In the genomic region with DNA sequence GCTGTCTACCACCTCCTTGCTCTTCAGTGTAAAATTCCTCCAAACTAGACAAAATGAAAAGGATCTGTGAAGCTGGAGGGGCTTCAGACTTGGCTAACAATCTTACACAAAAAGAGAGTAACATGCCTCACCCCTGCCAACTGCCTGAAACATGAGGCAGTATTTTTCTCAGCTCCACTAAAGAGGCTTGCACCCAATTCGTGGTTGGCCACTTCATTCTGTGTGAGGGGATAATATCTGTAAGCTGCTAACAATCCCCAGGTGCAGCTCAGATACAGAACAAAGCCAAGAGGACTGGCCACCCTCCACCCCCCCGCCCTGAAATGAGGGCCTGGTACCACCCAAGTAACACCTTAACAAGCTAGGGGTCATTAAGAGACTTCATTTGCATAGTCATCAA, we compare ENCODE assay signal across 10 cellular contexts. TPM values are rescaled to one million over a fixed set of nuclear protein-coding genes. Genes with fewer than 3 reads are reported as not detected.
DNase-seq lines count a peak whose midpoint lies in the region; ATAC-seq, FAIRE-seq and TF ChIP-seq lines count a peak whose summit lies in the region.
"Had no signal": no experiment of that assay in that cellular context is flagged by ENCODE, and none has a peak within 500 bp of the region (broad histone marks: within the 10 kb centered on the region; RNA-seq: fewer than 3 reads in every experiment).

No MANE protein-coding gene starts in this region.

- peaks cover 28% of the 10 kb centered on the region for H3K4me1 ChIP-seq in CD4-positive, CD25-positive, alpha-beta regulatory T cell (ENCODE audit: control insufficient read depth, insufficient read depth, low read length, poor library complexity, severe bottlenecking)

- no peak overlapping the region for H3K27ac ChIP-seq in CD4-positive, CD25-positive, alpha-beta regulatory T cell (ENCODE audit: insufficient read depth, low read length, poor library complexity, severe bottlenecking)
- H3K27ac ChIP-seq: esophagus squamous epithelium, right lobe of liver had no signal

- peaks cover 0 to 47% (median 22%) of the 10 kb centered on the region in 4 donors for H3K4me1 Mint-ChIP-seq in CD4-positive, CD25-positive, alpha-beta regulatory T cell
- peaks cover 37% of the 10 kb centered on the region for H3K4me1 Mint-ChIP-seq in glutamatergic neuron (ENCODE audit: low read depth, unreplicated experiment)
- H3K4me1 Mint-ChIP-seq in activated CD8-positive, alpha-beta memory T cell treated with anti-CD3 and anti-CD28 coated beads, Interleukin-2, amount 10 ng/mL, durations not matched to agents 7 days and 5 days, result peaks cover 25% of the 10 kb centered on the region

- H3K9me3 ChIP-seq in CD4-positive, CD25-positive, alpha-beta regulatory T cell (ENCODE audit: control insufficient read depth in 2 of 2, low read length in 2 of 2), result no peaks in the 10 kb centered on the region
- H3K9me3 ChIP-seq: esophagus squamous epithelium, right lobe of liver had no signal

- peak overlapping the region in 1 of 3 donors; percentile 92 for H3K27ac Mint-ChIP-seq in CD4-positive, CD25-positive, alpha-beta regulatory T cell
- peak overlapping the region; percentile 98 for H3K27ac Mint-ChIP-seq in glutamatergic neuron (ENCODE audit: unreplicated experiment)
- H3K27ac Mint-ChIP-seq in activated CD8-positive, alpha-beta memory T cell treated with anti-CD3 and anti-CD28 coated beads, Interleukin-2, amount 10 ng/mL, durations not matched to agents 7 days and 5 days, result no peak overlapping the region

- peaks cover 0 to 6% (median 0%) of the 10 kb centered on the region in 7 donors for H3K9me3 Mint-ChIP-seq in CD4-positive, CD25-positive, alpha-beta regulatory T cell
- H3K9me3 Mint-ChIP-seq in glutamatergic neuron (ENCODE audit: unreplicated experiment), result peaks cover 24% of the 10 kb centered on the region
- H3K9me3 Mint-ChIP-seq in activated CD8-positive, alpha-beta memory T cell treated with anti-CD3 and anti-CD28 coated beads, Interleukin-2, amount 10 ng/mL, durations not matched to agents 7 days and 5 days (ENCODE audit: low read depth), result no peaks in the 10 kb centered on the region

- H3K36me3 ChIP-seq in CD4-positive, CD25-positive, alpha-beta regulatory T cell (ENCODE audit: control insufficient read depth, insufficient read depth, low read length), result no peaks in the 10 kb centered on the region
- H3K36me3 ChIP-seq: esophagus squamous epithelium, right lobe of liver had no signal

- no peak for ATAC-seq in CD4-positive, CD25-positive, alpha-beta regulatory T cell (ENCODE audit: low read depth in 2 of 2)
- ATAC-seq in GM21786 (IDR thresholded peaks at IDR 0.05; ENCODE audit: unreplicated experiment), result peak; percentile 2
- ATAC-seq in activated CD8-positive, alpha-beta memory T cell treated with anti-CD3 and anti-CD28 coated beads, Interleukin-2, amount 10 ng/mL, durations not matched to agents 7 days and 5 days, result no peak
- ATAC-seq: right lobe of liver had no signal

- no peak for FAIRE-seq in urothelium cell line (lab: Jason Lieb, UNC)

- TF ChIP-seq CTCF in glutamatergic neuron (IDR thresholded peaks at IDR 0.05; ENCODE audit: partially characterized antibody, unreplicated experiment), result no peak

- H3K4me3 ChIP-seq in CD4-positive, CD25-positive, alpha-beta regulatory T cell (ENCODE audit: low read depth, low read length), result peak overlapping the region; percentile 67
- H3K4me3 ChIP-seq: esophagus squamous epithelium, right lobe of liver had no signal

- no peaks in the 10 kb centered on the region for H3K36me3 Mint-ChIP-seq in CD4-positive, CD25-positive, alpha-beta regulatory T cell
- no peaks in the 10 kb centered on the region for H3K36me3 Mint-ChIP-seq in glutamatergic neuron (ENCODE audit: unreplicated experiment)
- no peaks in the 10 kb centered on the region for H3K36me3 Mint-ChIP-seq in activated CD8-positive, alpha-beta memory T cell treated with anti-CD3 and anti-CD28 coated beads, Interleukin-2, amount 10 ng/mL, durations not matched to agents 7 days and 5 days

- CTCF ChIA-PET in activated CD8-positive, alpha-beta memory T cell treated with anti-CD3 and anti-CD28 coated beads, Interleukin-2, amount 10 ng/mL, durations not matched to agents 7 days and 5 days (lab: Charles Lee), result interaction anchor here (1.3 to 1.6 kb wide), 2 partner anchors 13 to 98 kb away, joined by 3 to 9 read pairs; no protein-coding TSS in a partner anchor

- DNase-seq in CD4-positive, CD25-positive, alpha-beta regulatory T cell, result no peak
- DNase-seq in NCI-H524 treated with DMSO at 0.1 percent for 48 hours (lab: John Stamatoyannopoulos, UW) (peak; percentile 83), glutamatergic neuron (no peak), dedifferentiated amniotic fluid mesenchymal stem cell (ENCODE audit: extremely low spot score) (no peak), NK-92 (lab: John Stamatoyannopoulos, UW; ENCODE audit: unreplicated experiment) (no peak), urothelium cell line (ENCODE audit: low spot score) (no peak)
- no peak for DNase-seq in activated CD8-positive, alpha-beta memory T cell treated with anti-CD3 and anti-CD28 coated beads, Interleukin-2, amount 10 ng/mL, durations not matched to agents 7 days and 5 days
- DNase-seq: esophagus squamous epithelium, right lobe of liver had no signal

- peaks cover 46% of the 10 kb centered on the region for H3K27me3 Mint-ChIP-seq in CD4-positive, CD25-positive, alpha-beta regulatory T cell
- H3K27me3 Mint-ChIP-seq in glutamatergic neuron (ENCODE audit: unreplicated experiment), result peaks cover 12% of the 10 kb centered on the region
- H3K27me3 Mint-ChIP-seq in activated CD8-positive, alpha-beta memory T cell treated with anti-CD3 and anti-CD28 coated beads, Interleukin-2, amount 10 ng/mL, durations not matched to agents 7 days and 5 days, result peaks cover 61% of the 10 kb centered on the region

- peak overlapping the region in 3 of 4 donors; percentile 65 to 98 (median 90) for H3K4me3 Mint-ChIP-seq in CD4-positive, CD25-positive, alpha-beta regulatory T cell
- H3K4me3 Mint-ChIP-seq in glutamatergic neuron (ENCODE audit: unreplicated experiment), result peak overlapping the region; percentile 99
- no peak overlapping the region for H3K4me3 Mint-ChIP-seq in activated CD8-positive, alpha-beta memory T cell treated with anti-CD3 and anti-CD28 coated beads, Interleukin-2, amount 10 ng/mL, durations not matched to agents 7 days and 5 days

- H3K27me3 ChIP-seq in CD4-positive, CD25-positive, alpha-beta regulatory T cell (ENCODE audit: control insufficient read depth, insufficient read depth, low read length), result peaks cover 14% of the 10 kb centered on the region

RNA-seq across cellular contexts. Expression of gene MB21D2, which starts 2.8 kb away (rescaled TPM):
- total RNA-seq in CD4-positive, CD25-positive, alpha-beta regulatory T cell, result 10.8 TPM
- polyA plus RNA-seq in CD4-positive, CD25-positive, alpha-beta regulatory T cell, result 1 to 10 TPM; 2.6 to 3.9 (median 3.0) TPM
- 42.5 TPM for total RNA-seq in glutamatergic neuron (ENCODE audit: unreplicated experiment)
- total RNA-seq in activated CD8-positive, alpha-beta memory T cell treated with anti-CD3 and anti-CD28 coated beads, Interleukin-2, amount 10 ng/mL, durations not matched to agents 7 days and 5 days, result 1 to 10 TPM; 2.7 to 7.0 TPM
